Comparison of ENCODE assay signal across 16 cellular contexts in genomic region chr12:82529096-82529495, GRCh38.
DNase-seq lines count a peak whose midpoint lies in the region; ATAC-seq, FAIRE-seq and TF ChIP-seq lines count a peak whose summit lies in the region.
"Had no signal": no experiment of that assay in that cellular context is flagged by ENCODE, and none has a peak within 500 bp of the region (broad histone marks: within the 10 kb centered on the region; RNA-seq: fewer than 3 reads in every experiment).

No MANE protein-coding gene starts in this region.

- no peak for TF ChIP-seq CTCF in GM23338 (conservative IDR thresholded peaks at IDR 0.05; ENCODE audit: low read depth in 2 of 2)
- TF ChIP-seq CTCF in esophagus muscularis mucosa (IDR thresholded peaks at IDR 0.05) = no peak

- peak overlapping the region; percentile 46 for H3K27ac ChIP-seq in substantia nigra (ENCODE audit: low read depth, low read length, poor library complexity, severe bottlenecking)
- H3K27ac ChIP-seq in GM23338 (ENCODE audit: low read depth) = no peak overlapping the region
- no peak overlapping the region for H3K27ac ChIP-seq in esophagus muscularis mucosa (replicated peaks in 1 of 4)
- H3K27ac ChIP-seq: SJSA1 had no signal

- no peaks in the 10 kb centered on the region for H3F3A ChIP-seq in GM23338 (replicated peaks; ENCODE audit: low read depth)

- TF ChIP-seq EP300 in esophagus muscularis mucosa (IDR thresholded peaks at IDR 0.05) = no peak

- no peak overlapping the region for H2AFZ ChIP-seq in GM23338

- H3K27ac Mint-ChIP-seq in GM23338 = no peak overlapping the region

- H3K9me3 Mint-ChIP-seq in GM23338 = no peaks in the 10 kb centered on the region

- H4K20me1 ChIP-seq in GM23338 (replicated peaks; ENCODE audit: insufficient read depth) = no peaks in the 10 kb centered on the region

- H3K27me3 Mint-ChIP-seq in GM23338 (ENCODE audit: insufficient read depth, low read depth, poor library complexity) = peaks cover 4% of the 10 kb centered on the region

- no peaks in the 10 kb centered on the region for H3K9me3 ChIP-seq in esophagus muscularis mucosa
- H3K9me3 ChIP-seq: SJSA1 had no signal

- H3K27me3 ChIP-seq in GM23338 (ENCODE audit: insufficient read depth) (no peaks in the 10 kb centered on the region), esophagus muscularis mucosa (no peaks in the 10 kb centered on the region)
- H3K27me3 ChIP-seq: SJSA1 had no signal

- H3K4me1 ChIP-seq in GM23338 (ENCODE audit: insufficient read depth) (no peaks in the 10 kb centered on the region), esophagus muscularis mucosa (peaks cover 0 to 9% (median 3%) of the 10 kb centered on the region in 4 donors)
- H3K4me1 ChIP-seq: SJSA1 had no signal

- H3K4me3 ChIP-seq in GM23338 (no peak overlapping the region), esophagus muscularis mucosa (no peak overlapping the region)
- H3K4me3 ChIP-seq: K562, SJSA1 had no signal

- no peaks in the 10 kb centered on the region for H3K79me2 ChIP-seq in GM23338 (replicated peaks; ENCODE audit: insufficient read depth)

- no peak overlapping the region for H3K4me2 ChIP-seq in GM23338

- H3K9me2 ChIP-seq in GM23338 (ENCODE audit: insufficient read depth) = no peaks in the 10 kb centered on the region

- DNase-seq in GM19239 (ENCODE audit: insufficient read length, low spot score) (no peak), NCI-H446 treated with DMSO at 0.1 percent for 48 hours (lab: John Stamatoyannopoulos, UW) (peak; percentile 41), globus pallidus (ENCODE audit: low spot score) (peak; percentile 54), substantia nigra (lab: John Stamatoyannopoulos, UW) (peak in 3 of 49 donors; percentile 4 to 30 (median 7)), GM23338 (ENCODE audit: low spot score) (no peak), esophagus muscularis mucosa (ENCODE audit: extremely low spot score) (no peak)
- DNase-seq: COR-L47, HCEC 1CT, NCI-H1092, NCI-H146, NCI-H2107, NCI-H748 treated with DMSO at 0.1 percent for 48 hours, SW 1271 had no signal

- H3K36me3 Mint-ChIP-seq in GM23338 (ENCODE audit: low read depth) = no peaks in the 10 kb centered on the region

- FAIRE-seq in GM19239 (lab: Jason Lieb, UNC) = peak; percentile 48
- FAIRE-seq: K562 had no signal

- TF ChIP-seq POLR2A in esophagus muscularis mucosa (IDR thresholded peaks at IDR 0.05; ENCODE audit: low read depth) = no peak

- no peak overlapping the region for H3K4me3 Mint-ChIP-seq in GM23338

- WGBS in esophagus muscularis mucosa = 44% methylated on average over 1 of the region's 1 CpG

- H3K4me1 Mint-ChIP-seq in GM23338 = no peaks in the 10 kb centered on the region

- H3K36me3 ChIP-seq in GM23338 (ENCODE audit: insufficient read depth) = no peaks in the 10 kb centered on the region
- no peaks in the 10 kb centered on the region for H3K36me3 ChIP-seq in esophagus muscularis mucosa
- H3K36me3 ChIP-seq: SJSA1 had no signal

- intact Hi-C loops in esophagus muscularis mucosa (cut with DNase I) = no loop called here

- ATAC-seq in GM19324 (IDR thresholded peaks at IDR 0.05; ENCODE audit: low FRiP score, unreplicated experiment) (no peak), GM23338 (no peak)
- ATAC-seq: K562 had no signal

TF ChIP-seq in GM23338, 12 proteins besides CTCF, POLR2A, EP300 and RAD21:
- no peak for TF ChIP-seq ETS1 (IDR thresholded peaks at IDR 0.05)
TF ChIP-seq in GM23338: peak in this region for 0.

Comparison
In these comparisons a context has a peak if more than half of its experiments do, and no peak if none do; other contexts are left out.
1. DNase-seq: peak in NCI-H446 treated with DMSO at 0.1 percent for 48 hours (single experiment) and globus pallidus (single experiment); none in GM19239 (single experiment), GM23338 (single experiment) and esophagus muscularis mucosa (single experiment).